10 cellular contexts compared by ENCODE assay signal in the genomic region with DNA sequence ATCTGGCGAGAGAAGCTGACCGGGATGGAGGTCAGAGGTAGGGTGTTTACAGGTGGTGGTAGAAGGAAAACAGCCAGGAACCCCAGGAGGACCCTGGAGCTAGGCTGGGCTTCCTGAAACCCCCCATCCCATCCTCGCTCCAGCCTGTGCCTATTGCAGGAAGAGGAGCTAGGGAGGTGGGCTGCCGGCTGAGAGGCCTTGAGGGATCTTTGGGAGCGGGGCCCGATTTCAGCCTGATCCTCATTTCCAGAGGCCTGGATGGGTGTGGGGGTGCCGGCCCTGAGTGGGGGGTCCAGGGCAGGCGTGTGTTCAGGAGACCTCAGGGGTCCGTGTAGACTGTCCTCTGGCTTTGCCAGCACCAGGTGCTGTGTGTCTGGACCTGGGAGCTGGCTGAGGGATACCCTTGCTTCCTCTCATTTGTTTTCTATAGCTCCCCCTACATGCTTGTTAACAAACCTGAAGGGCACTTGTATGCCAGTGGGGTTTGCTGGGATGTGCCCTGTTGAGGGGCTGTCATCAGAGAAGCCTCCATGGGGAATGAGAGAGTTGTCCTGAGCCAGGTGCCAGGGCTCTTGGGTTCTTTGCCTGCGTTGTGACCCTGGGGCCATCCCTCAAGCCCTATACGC. TPM values are rescaled to one million over a fixed set of nuclear protein-coding genes. Genes with fewer than 3 reads are reported as not detected.
DNase-seq lines count a peak whose midpoint lies in the region; ATAC-seq and TF ChIP-seq lines count a peak whose summit lies in the region.
"Had no signal": no experiment of that assay in that cellular context is flagged by ENCODE, and none has a peak within 500 bp of the region (broad histone marks: within the 10 kb centered on the region; RNA-seq: fewer than 3 reads in every experiment).

No MANE protein-coding gene starts in this region.

- no peak for ATAC-seq in Right ventricle myocardium inferior
- ATAC-seq in left cardiac atrium = no peak
- no peak for ATAC-seq in GM18519 (IDR thresholded peaks at IDR 0.05; ENCODE audit: low FRiP score, unreplicated experiment)
- ATAC-seq in psoas muscle = no peak

- H3K27ac ChIP-seq in WERI-Rb-1 (peak overlapping the region; percentile 67; the same call in 1 of the 2 replicates), thymus (ENCODE audit: low read depth) (no peak overlapping the region), psoas muscle (no peak overlapping the region)
- H3K27ac ChIP-seq: neutrophil had no signal

- 37% methylated on average over 11 of the region's 11 CpGs for WGBS in thymus
- 18 to 26% (median 22%) methylated on average over 10 to 11 of the region's 11 CpGs for WGBS in psoas muscle, 3 donors

- TF ChIP-seq CTCF in WERI-Rb-1 (IDR thresholded peaks at IDR 0.05; ENCODE audit: low read depth, low read length) = no peak
- TF ChIP-seq CTCF in psoas muscle (IDR thresholded peaks at IDR 0.05) = no peak

- no peaks in the 10 kb centered on the region for H3K36me3 ChIP-seq in WERI-Rb-1
- no peaks in the 10 kb centered on the region for H3K36me3 ChIP-seq in thymus (ENCODE audit: control insufficient read depth, insufficient read depth)
- no peaks in the 10 kb centered on the region for H3K36me3 ChIP-seq in psoas muscle (ENCODE audit: insufficient read depth in 1 of 2, low read depth in 1 of 2)
- H3K36me3 ChIP-seq: neutrophil had no signal

- H3K9me3 ChIP-seq in WERI-Rb-1 (ENCODE audit: severe bottlenecking) (no peaks in the 10 kb centered on the region), thymus (ENCODE audit: control insufficient read depth) (no peaks in the 10 kb centered on the region), psoas muscle (no peaks in the 10 kb centered on the region)
- H3K9me3 ChIP-seq: neutrophil had no signal

- intact Hi-C loops in Right ventricle myocardium inferior (cut with DNase I) (no loop called here), left cardiac atrium (cut with DNase I) (no loop called here), psoas muscle (cut with DNase I) (no loop called here)

- H3K4me1 ChIP-seq in thymus (ENCODE audit: control insufficient read depth, insufficient read depth, low read length) (peaks cover 8% of the 10 kb centered on the region), psoas muscle (no peaks in the 10 kb centered on the region)

- H3K27me3 ChIP-seq in WERI-Rb-1 (ENCODE audit: insufficient read depth, low read depth, severe bottlenecking) (no peaks in the 10 kb centered on the region), thymus (ENCODE audit: control insufficient read depth, insufficient read depth) (peaks cover 10% of the 10 kb centered on the region), psoas muscle (ENCODE audit: insufficient read depth in 3 of 3, low read length in 2 of 3) (peaks cover 0 to 51% (median 18%) of the 10 kb centered on the region in 3 donors)

- H3K4me3 ChIP-seq in WERI-Rb-1 (ENCODE audit: low read depth, low read length) (peak overlapping the region; percentile 73), thymus (ENCODE audit: low read length) (peak overlapping the region; percentile 56), psoas muscle (no peak overlapping the region)

- DNase-seq in Right ventricle myocardium inferior (ENCODE audit: missing footprints) (peak; percentile 18), left cardiac atrium (no peak), WERI-Rb-1 (no peak), iPS-NIHi11 (ENCODE audit: low spot score) (peak; percentile 55), activated gamma-delta T cell (lab: John Stamatoyannopoulos, UW) (no peak), psoas muscle (no peak)
- DNase-seq: activated naive CD4-positive, alpha-beta T cell had no signal

RNA-seq across cellular contexts. Expression of gene RAP1GAP2, which starts 18.9 kb away (rescaled TPM):
- total RNA-seq in Right ventricle myocardium inferior (57.2 TPM), left cardiac atrium (10 to 100 TPM; 49.1 to 57.6 TPM), psoas muscle (1 to 10 TPM in 1 of 4 donors, under 1 TPM in 3; 0.42 to 2.0 (median 0.89) TPM)
- polyA plus RNA-seq in thymus (1.6 TPM), psoas muscle (1 to 10 TPM in 1 of 3 donors, under 1 TPM in 2; 0.25 to 1.9 (median 0.47) TPM)

RNA-seq across cellular contexts. Expression of gene CCDC92B, which starts 27.9 kb away (rescaled TPM):
- 0.16 TPM for total RNA-seq in Right ventricle myocardium inferior
- total RNA-seq in left cardiac atrium = under 1 TPM; 0.06 to 0.13 TPM
- polyA plus RNA-seq in thymus = 0.11 TPM
- under 1 TPM in 1 of 4 donors, not detected in 3; 0.23 TPM for total RNA-seq in psoas muscle
- under 1 TPM; 0.01 to 0.09 (median 0.04) TPM for polyA plus RNA-seq in psoas muscle

Comparison
In these comparisons a context has a peak if more than half of its experiments do, and no peak if none do; other contexts are left out.
1. DNase-seq: peak in Right ventricle myocardium inferior (single experiment) and iPS-NIHi11 (single experiment); none in left cardiac atrium (single experiment), WERI-Rb-1 (single experiment), activated gamma-delta T cell (single experiment) and psoas muscle (0 of 2).
2. RNA of gene RAP1GAP2, which starts 18.9 kb away (total RNA-seq): 49.1 to 57.6 TPM in left cardiac atrium and 57.2 TPM in Right ventricle myocardium inferior (single experiment); 0.42 to 2.0 TPM in psoas muscle; every median in the first group is over 10 times any median in the second.